26 cellular contexts compared by ENCODE assay signal in genomic region chr14:55355922-55356321, GRCh38.
"Had no signal": no experiment of that assay in that cellular context is flagged by ENCODE, and none has a peak within 500 bp of the region (broad histone marks: within the 10 kb centered on the region; RNA-seq: fewer than 3 reads in every experiment).

No MANE protein-coding gene starts in this region.

- H3K4me1 ChIP-seq: neural progenitor cell, pancreas, right lobe of liver had no signal

- H3K36me3 ChIP-seq: neural progenitor cell, pancreas had no signal

- H3K9me3 ChIP-seq: esophagus squamous epithelium, left lung, pancreas, right lobe of liver, spleen, stomach had no signal

- H3K27me3 Mint-ChIP-seq: dendritic cell treated with granulocyte-macrophage colony-stimulating factor and Interleukin-4, amounts not matched to agents 40 ng/mL and 50 ng/mL, for 4 days; effector memory CD8-positive, alpha-beta T cell; natural killer cell treated with Interleukin-12 subunit alpha and Interleukin-12 subunit beta and Interleukin-15 and Interleukin-18, amount 100 ng/mL, for 72 hours; progenitor cell of endocrine pancreas; stimulated activated naive B cell treated with anti-CD40 and anti-IgM and Interleukin-4, amounts not matched to agents 10 μg/mL and 1 μg/mL and 100 μg/mL, for 72 hours had no signal

- DNase-seq: cerebellar nuclear complex; effector memory CD8-positive, alpha-beta T cell; esophagus squamous epithelium; foreskin fibroblast; head of caudate nucleus; islet precursor cell; left lung; mesenchymal stem cell; midbrain; nucleus accumbens; pancreas; right lobe of liver; spleen; stimulated activated CD4-positive, alpha-beta T cell treated with anti-CD3 and anti-CD28 coated beads, Interleukin-15, amount 100 ng/mL, for 24 hours; stimulated activated CD4-positive, alpha-beta T cell treated with anti-CD3 and anti-CD28 coated beads, Interleukin-1b, Interleukin-23, amount 100 ng/mL, for 48 hours; stimulated activated CD4-positive, alpha-beta T cell treated with anti-CD3 and anti-CD28 coated beads, Interleukin-4, amount 100 ng/mL, for 24 hours; stimulated activated naive B cell treated with anti-CD40 and anti-IgM and Interleukin-4, amounts not matched to agents 10 μg/mL and 1 μg/mL and 100 μg/mL, for 72 hours; stomach; substantia nigra; trophoblast cell had no signal

- H3K4me3 Mint-ChIP-seq: dendritic cell treated with granulocyte-macrophage colony-stimulating factor and Interleukin-4, amounts not matched to agents 40 ng/mL and 50 ng/mL, for 4 days; effector memory CD8-positive, alpha-beta T cell; natural killer cell treated with Interleukin-12 subunit alpha and Interleukin-12 subunit beta and Interleukin-15 and Interleukin-18, amount 100 ng/mL, for 72 hours; neural progenitor cell; stimulated activated naive B cell treated with anti-CD40 and anti-IgM and Interleukin-4, amounts not matched to agents 10 μg/mL and 1 μg/mL and 100 μg/mL, for 72 hours had no signal

- H3K27ac Mint-ChIP-seq: dendritic cell treated with granulocyte-macrophage colony-stimulating factor and Interleukin-4, amounts not matched to agents 40 ng/mL and 50 ng/mL, for 4 days; neural progenitor cell; progenitor cell of endocrine pancreas; stimulated activated naive B cell treated with anti-CD40 and anti-IgM and Interleukin-4, amounts not matched to agents 10 μg/mL and 1 μg/mL and 100 μg/mL, for 72 hours had no signal

- H2AFZ ChIP-seq: neural progenitor cell had no signal

- H3K27ac ChIP-seq: epithelial cell of prostate, esophagus squamous epithelium, left lung, neural progenitor cell, pancreas, right lobe of liver, spleen, stomach had no signal

- ATAC-seq: effector memory CD8-positive, alpha-beta T cell; left lung; natural killer cell treated with Interleukin-12 subunit alpha and Interleukin-12 subunit beta and Interleukin-15 and Interleukin-18, amount 100 ng/mL, for 72 hours; pancreas; stimulated activated naive B cell treated with anti-CD40 and anti-IgM and Interleukin-4, amounts not matched to agents 10 μg/mL and 1 μg/mL and 100 μg/mL, for 72 hours had no signal

- H3K27me3 ChIP-seq: esophagus squamous epithelium, left lung, neural progenitor cell, pancreas, right lobe of liver, spleen, stomach had no signal

- H3K4me2 ChIP-seq: neural progenitor cell had no signal

- H3K9me3 Mint-ChIP-seq: dendritic cell treated with granulocyte-macrophage colony-stimulating factor and Interleukin-4, amounts not matched to agents 40 ng/mL and 50 ng/mL, for 4 days; effector memory CD8-positive, alpha-beta T cell; natural killer cell treated with Interleukin-12 subunit alpha and Interleukin-12 subunit beta and Interleukin-15 and Interleukin-18, amount 100 ng/mL, for 72 hours; neural progenitor cell; stimulated activated naive B cell treated with anti-CD40 and anti-IgM and Interleukin-4, amounts not matched to agents 10 μg/mL and 1 μg/mL and 100 μg/mL, for 72 hours had no signal

- H3K9ac ChIP-seq: neural progenitor cell had no signal

- H3K36me3 Mint-ChIP-seq: natural killer cell treated with Interleukin-12 subunit alpha and Interleukin-12 subunit beta and Interleukin-15 and Interleukin-18, amount 100 ng/mL, for 72 hours had no signal

- H3K4me1 Mint-ChIP-seq: neural progenitor cell had no signal

- H3K4me3 ChIP-seq: esophagus squamous epithelium, left lung, lung, neural progenitor cell, pancreas, right lobe of liver, spleen, stomach had no signal
